In genomic region chr11:65262381-65262680, GRCh38 we compare ENCODE assay signal across 7 cellular contexts. TPM values are rescaled to one million over a fixed set of nuclear protein-coding genes. Genes with fewer than 3 reads are reported as not detected.
DNase-seq lines count a peak whose midpoint lies in the region; ATAC-seq and TF ChIP-seq lines count a peak whose summit lies in the region.

No MANE protein-coding gene starts in this region.

- H3K4me3 Mint-ChIP-seq in T-cell, result peak overlapping the region; percentile 82 to 90 (median 86)

- H3K9me3 Mint-ChIP-seq in T-cell, result no peaks in the 10 kb centered on the region

- H3K4me1 Mint-ChIP-seq in T-cell, result peaks cover 33 to 53% (median 49%) of the 10 kb centered on the region in 3 donors

- H3K9me3 ChIP-seq in HEK293 (ENCODE audit: control insufficient read depth, insufficient read depth, low read depth, low read length) (no peaks in the 10 kb centered on the region), prostate gland (no peaks in the 10 kb centered on the region)

- H3K36me3 Mint-ChIP-seq in T-cell, result no peaks in the 10 kb centered on the region

- POLR2A ChIA-PET in HEK293 (lab: Yijun Ruan, JAX), result interaction anchor here (0.6 to 2.2 kb wide), 37 partner anchors 10 to 278 kb away, joined by 3 to 28 read pairs (median 4); partner anchors contain the start of genes CAPN1, CDC42EP2, DPF2 and FAU
- POLR2A ChIA-PET in T-cell (lab: Charles Lee), result interaction anchor here in 1 of 2 donors (0.8 kb wide), 1 partner anchor 10 kb away, joined by 6 read pairs; no protein-coding TSS in a partner anchor

- H3K36me3 ChIP-seq in HEK293 (ENCODE audit: control insufficient read depth in 2 of 2, insufficient read depth in 1 of 2, low read length in 2 of 2), result peaks cover 0 to 35% of the 10 kb centered on the region in 2 experiments; a peak in 2 of 3 replicates
- H3K36me3 ChIP-seq in prostate gland, result no peaks in the 10 kb centered on the region

- H3K27ac ChIP-seq in HEK293 (ENCODE audit: extremely low read depth, low read depth, low read length) (peak overlapping the region; percentile 70), prostate gland (peak overlapping the region; percentile 77 to 78)

- H3K27me3 ChIP-seq in prostate gland (replicated peaks; ENCODE audit: insufficient read depth), result no peaks in the 10 kb centered on the region

- peak overlapping the region; percentile 39 to 82 for H3K27ac Mint-ChIP-seq in T-cell

- no peak for TF ChIP-seq POLR2A in prostate gland (IDR thresholded peaks at IDR 0.05)

- no peak for TF ChIP-seq CTCF in HEK293 (tag by site-specific recombination; IDR thresholded peaks at IDR 0.05)
- TF ChIP-seq CTCF in fibroblast of the aortic adventitia (IDR thresholded peaks at IDR 0.05; ENCODE audit: insufficient read depth, low read length), result no peak
- no peak for TF ChIP-seq CTCF in prostate gland (IDR thresholded peaks at IDR 0.05)

- DNase-seq in T-cell, result peak in 15 of 34 experiments; percentile 3 to 42 (median 11)
- DNase-seq in fibroblast of the aortic adventitia (ENCODE audit: low read depth), result peak; percentile 54
- no peak for DNase-seq in prostate gland (ENCODE audit: low spot score)
- DNase-seq in superior temporal gyrus (ENCODE audit: extremely low spot score), result no peak
- no peak for DNase-seq in epidermal melanocyte (ENCODE audit: insufficient read length, low spot score)

- no peaks in the 10 kb centered on the region for H3K27me3 Mint-ChIP-seq in T-cell

- H3K4me1 ChIP-seq in HEK293 (ENCODE audit: control insufficient read depth, insufficient read depth, low read length) (no peaks in the 10 kb centered on the region), prostate gland (replicated peaks) (no peaks in the 10 kb centered on the region)

- intact Hi-C loops in prostate gland (cut with DNase I), result no loop called here

- under 1% methylated on average over 16 of the region's 16 CpGs for WGBS in prostate gland

- CTCF ChIA-PET in HEK293 (lab: Yijun Ruan, JAX), result interaction anchor here (0.5 to 2.3 kb wide), 8 partner anchors 12 to 68 kb away, joined by 3 to 15 read pairs (median 4); no protein-coding TSS in a partner anchor
- CTCF ChIA-PET in T-cell (lab: Charles Lee), result interaction anchor here in 1 of 2 donors (0.6 to 1.7 kb wide), 4 partner anchors 13 to 67 kb away, joined by 3 to 8 read pairs (median 4); partner anchors contain the start of gene CDC42EP2

- ATAC-seq in T-cell (replicated peaks in 1 of 4) (no peak), HG03045 (IDR thresholded peaks at IDR 0.05; ENCODE audit: unreplicated experiment) (no peak)

- H3K4me3 ChIP-seq in HEK293 (ENCODE audit: low read depth, low read length) (peak overlapping the region; percentile 79), fibroblast of the aortic adventitia (ENCODE audit: low read depth, low read length) (peak overlapping the region; percentile 82), prostate gland (peak overlapping the region; percentile 43 to 59)

TF ChIP-seq in HEK293, 187 proteins besides CTCF, POLR2A, EP300 and RAD21:
- no peak for TF ChIP-seq PRDM1 (tag by site-specific recombination; IDR thresholded peaks at IDR 0.05)
- TF ChIP-seq ZNF548 (tag by site-specific recombination; IDR thresholded peaks at IDR 0.05), result no peak
- no peak for TF ChIP-seq ZNF292 (tag by site-specific recombination; IDR thresholded peaks at IDR 0.05; ENCODE audit: borderline replicate concordance, low read depth)
- TF ChIP-seq ZNF239 (tag by site-specific recombination; IDR thresholded peaks at IDR 0.05), result no peak
- TF ChIP-seq ZNF791 (tag by site-specific recombination; IDR thresholded peaks at IDR 0.05), result no peak

RNA-seq across cellular contexts. Expression of gene POLA2, which starts 0.6 kb away (rescaled TPM):
- total RNA-seq in T-cell, result 10 to 100 TPM; 15.1 to 24.2 (median 20.4) TPM
- 8.7 and 32.4 TPM in 2 replicates for total RNA-seq in fibroblast of the aortic adventitia (ENCODE audit: low replicate concordance)
- 10 to 100 TPM; 21.6 to 25.9 TPM for total RNA-seq in prostate gland

RNA-seq across cellular contexts. Expression of gene CDC42EP2, which starts 52.3 kb away (rescaled TPM):
- total RNA-seq in T-cell, result 1 to 10 TPM in 2 of 5 donors, under 1 TPM in 3; 0.69 to 2.4 (median 0.79) TPM
- total RNA-seq in fibroblast of the aortic adventitia (ENCODE audit: low replicate concordance), result 4.7 and 28.0 TPM in 2 replicates
- 1 to 10 TPM; 7.7 to 8.7 TPM for total RNA-seq in prostate gland
